Comparison of ENCODE assay signal across 11 cellular contexts in genomic region chr2:206457188-206457634, GRCh38. TPM values are rescaled to one million over a fixed set of nuclear protein-coding genes. Genes with fewer than 3 reads are reported as not detected.
DNase-seq lines count a peak whose midpoint lies in the region; ATAC-seq, FAIRE-seq and TF ChIP-seq lines count a peak whose summit lies in the region.
"Had no signal": no experiment of that assay in that cellular context is flagged by ENCODE, and none has a peak within 500 bp of the region (broad histone marks: within the 10 kb centered on the region; RNA-seq: fewer than 3 reads in every experiment).

No MANE protein-coding gene starts in this region.

- H3K9me3 ChIP-seq in SJCRH30 (replicated peaks): no peaks in the 10 kb centered on the region; the same call in 1 of the 2 replicates
- H3K9me3 ChIP-seq in H9 (ENCODE audit: control insufficient read depth, low read depth, low read length): no peaks in the 10 kb centered on the region
- no peaks in the 10 kb centered on the region for H3K9me3 ChIP-seq in HepG2 (ENCODE audit: low read length)
- no peaks in the 10 kb centered on the region for H3K9me3 ChIP-seq in CD8-positive, alpha-beta memory T cell (ENCODE audit: low read length)
- H3K9me3 ChIP-seq in kidney (ENCODE audit: control insufficient read depth in 1 of 2, low read length in 2 of 2): no peaks in the 10 kb centered on the region

- DNase-seq in GM12891 (ENCODE audit: insufficient read length, low spot score): no peak
- peak; percentile 59 to 93 for DNase-seq in SJCRH30
- no peak for DNase-seq in H9
- no peak for DNase-seq in HepG2 (ENCODE audit: low spot score)
- no peak for DNase-seq in CD8-positive, alpha-beta memory T cell
- no peak for DNase-seq in kidney
- DNase-seq: activated CD8-positive, alpha-beta memory T cell treated with anti-CD3 and anti-CD28 coated beads for 24 hours; cerebellar nuclear complex; retina had no signal

- no peak overlapping the region for H2BK120ac ChIP-seq in H9 (ENCODE audit: low read depth, low read length, poor library complexity, severe bottlenecking)

- H3K79me1 ChIP-seq in H9 (ENCODE audit: insufficient read depth, low read depth, low read length, poor library complexity, severe bottlenecking): no peaks in the 10 kb centered on the region

- POLR2A ChIA-PET in HepG2 (lab: Yijun Ruan, JAX): no interaction called here
- POLR2A ChIA-PET in CD8-positive, alpha-beta memory T cell (lab: Charles Lee): no interaction called here

- no peak overlapping the region for H3T11ph ChIP-seq in H9 (ENCODE audit: low read length)

- H2AK5ac ChIP-seq in H9 (ENCODE audit: insufficient read length, low read length): no peak overlapping the region

- no peak overlapping the region for H3K23ac ChIP-seq in H9 (ENCODE audit: insufficient read length, low read depth, low read length)

- no peak for TF ChIP-seq RAD21 in HepG2 (CRISPR knock-in tag; IDR thresholded peaks at IDR 0.05)

- no peak overlapping the region for H3K9ac ChIP-seq in H9 (ENCODE audit: extremely low read depth, insufficient read length, low read length)
- no peak overlapping the region for H3K9ac ChIP-seq in HepG2 (ENCODE audit: insufficient read depth, low read depth, low read length)
- no peak overlapping the region for H3K9ac ChIP-seq in kidney (ENCODE audit: low read length in 2 of 2)

- H2AFZ ChIP-seq in H9 (ENCODE audit: low read length) (no peak overlapping the region), HepG2 (ENCODE audit: low read length) (no peak overlapping the region)

- ATAC-seq in GM21367 (IDR thresholded peaks at IDR 0.05; ENCODE audit: unreplicated experiment) (peak; percentile 96), HG03135 (IDR thresholded peaks at IDR 0.05; ENCODE audit: unreplicated experiment) (peak; percentile 89), HepG2 (no peak)

- H3K4me3 ChIP-seq in SJCRH30: no peak overlapping the region
- H3K4me3 ChIP-seq in HepG2 (replicated peaks in 1 of 3; ENCODE audit: insufficient read depth in 1 of 3, low read depth in 2 of 3, low read length in 3 of 3): no peak overlapping the region
- no peak overlapping the region for H3K4me3 ChIP-seq in CD8-positive, alpha-beta memory T cell (ENCODE audit: low read length)
- no peak overlapping the region for H3K4me3 ChIP-seq in kidney (ENCODE audit: low read length in 2 of 2)

- H3K27me3 ChIP-seq in SJCRH30 (no peaks in the 10 kb centered on the region), H9 (ENCODE audit: insufficient read depth, low read length) (no peaks in the 10 kb centered on the region), HepG2 (ENCODE audit: control insufficient read depth in 1 of 2, insufficient read depth in 2 of 2, low read length in 2 of 2) (no peaks in the 10 kb centered on the region)
- H3K27me3 ChIP-seq in CD8-positive, alpha-beta memory T cell (ENCODE audit: insufficient read depth, low read length, poor library complexity, severe bottlenecking): no peaks in the 10 kb centered on the region

- no CpG with 5 or more reads among the region's 2 CpGs for WGBS in H9 (ENCODE audit: extremely low coverage, insufficient read length, low lambda C conversion rate)
- 4% methylated on average over 2 of the region's 2 CpGs for WGBS in HepG2 (ENCODE audit: low lambda C conversion rate)

- no peak overlapping the region for H3K18ac ChIP-seq in H9 (ENCODE audit: insufficient read length, low read depth, low read length)

- BruUV-seq in HepG2 (replicated peaks; lab: Mats Ljungman, UMichigan): no TSS peak

- H3K4me1 Mint-ChIP-seq in H9: peaks cover 13 to 19% of the 10 kb centered on the region in 2 experiments
- no peaks in the 10 kb centered on the region for H3K4me1 Mint-ChIP-seq in CD8-positive, alpha-beta memory T cell

- H3K14ac ChIP-seq in H9 (ENCODE audit: insufficient read depth, low read length): no peak overlapping the region

- FAIRE-seq in GM12891 (lab: Jason Lieb, UNC) (peak; percentile 64), HepG2 (lab: Jason Lieb, UNC) (no peak), kidney (lab: Jason Lieb, UNC) (no peak)

- H3K4me1 ChIP-seq in SJCRH30: peaks cover 35% of the 10 kb centered on the region
- H3K4me1 ChIP-seq in H9 (ENCODE audit: insufficient read depth, low read length): 0 out of 2 replicates have a peak, but pooled peaks cover 2% of the 10 kb centered on the region
- H3K4me1 ChIP-seq in HepG2 (ENCODE audit: insufficient read depth, low read length): no peaks in the 10 kb centered on the region
- no peaks in the 10 kb centered on the region for H3K4me1 ChIP-seq in CD8-positive, alpha-beta memory T cell (ENCODE audit: insufficient read depth, low read length)
- H3K4me1 ChIP-seq in kidney (ENCODE audit: control insufficient read depth in 1 of 2, insufficient read depth in 1 of 2, low read depth in 1 of 2, low read length in 2 of 2): no peaks in the 10 kb centered on the region

- H3K27me3 Mint-ChIP-seq in H9 (ENCODE audit: low read depth): no peaks in the 10 kb centered on the region; the same call in 1 of the 2 replicates
- peaks cover 6 to 20% of the 10 kb centered on the region in 2 donors for H3K27me3 Mint-ChIP-seq in CD8-positive, alpha-beta memory T cell

- CTCF ChIA-PET in HepG2 (lab: Yijun Ruan, JAX; ENCODE audit: low intra/inter-chr PET ratio, low total read pairs): no interaction called here
- CTCF ChIA-PET in CD8-positive, alpha-beta memory T cell (lab: Charles Lee): no interaction called here

- no peak overlapping the region for H3K4me2 ChIP-seq in H9 (ENCODE audit: insufficient read depth, insufficient read length, low read length)
- H3K4me2 ChIP-seq in HepG2 (ENCODE audit: low read depth, low read length): no peak overlapping the region

- H3K36me3 Mint-ChIP-seq in H9 (ENCODE audit: insufficient read depth in 1 of 3, low read depth in 3 of 3): peaks cover 16 to 34% (median 30%) of the 10 kb centered on the region in 3 experiments
- no peaks in the 10 kb centered on the region for H3K36me3 Mint-ChIP-seq in CD8-positive, alpha-beta memory T cell

- H3K79me2 ChIP-seq in H9 (ENCODE audit: insufficient read depth, low read length) (no peaks in the 10 kb centered on the region), HepG2 (ENCODE audit: insufficient read depth, low read length) (no peaks in the 10 kb centered on the region)

- H3K9me3 Mint-ChIP-seq in H9: peaks cover 0 to 6% of the 10 kb centered on the region in 2 experiments; a peak in 3 of 5 replicates
- H3K9me3 Mint-ChIP-seq in CD8-positive, alpha-beta memory T cell: peaks cover 0 to 3% (median 0%) of the 10 kb centered on the region in 5 donors

- TF ChIP-seq CTCF in H9 (conservative IDR thresholded peaks at IDR 0.05) (no peak), HepG2 (CRISPR knock-in tag; IDR thresholded peaks at IDR 0.05) (no peak), kidney (IDR thresholded peaks at IDR 0.05; ENCODE audit: borderline replicate concordance, extremely low read depth, insufficient read depth) (no peak)

- intact Hi-C loops in HepG2 (cut with micrococcal nuclease; ENCODE audit: unreplicated experiment) (no loop called here), kidney (cut with DNase I) (no loop called here)

- H3K4ac ChIP-seq in H9 (ENCODE audit: low read depth, low read length): no peak overlapping the region

- no peaks in the 10 kb centered on the region for H3K23me2 ChIP-seq in H9 (ENCODE audit: insufficient read length, low read depth, low read length, poor library complexity, severe bottlenecking)

- H4K20me1 ChIP-seq in H9 (ENCODE audit: control insufficient read depth, insufficient read depth, insufficient read length) (no peaks in the 10 kb centered on the region), HepG2 (ENCODE audit: insufficient read depth, low read length) (no peaks in the 10 kb centered on the region)

- H2BK12ac ChIP-seq in H9 (ENCODE audit: insufficient read length, low read depth, low read length): no peak overlapping the region

- TF ChIP-seq EP300 in HepG2 (IDR thresholded peaks at IDR 0.05; ENCODE audit: low read depth in 2 of 2, low read length in 2 of 2) (no peak), HepG2 (CRISPR knock-in tag; IDR thresholded peaks at IDR 0.05; ENCODE audit: borderline replicate concordance) (no peak)

- peaks cover 13% of the 10 kb centered on the region for H3K36me3 ChIP-seq in SJCRH30
- H3K36me3 ChIP-seq in HepG2 (replicated peaks in 1 of 2; ENCODE audit: control insufficient read depth in 1 of 2, insufficient read depth in 2 of 2, low read length in 2 of 2): no peaks in the 10 kb centered on the region
- no peaks in the 10 kb centered on the region for H3K36me3 ChIP-seq in CD8-positive, alpha-beta memory T cell (ENCODE audit: insufficient read depth, low read length)
- no peaks in the 10 kb centered on the region for H3K36me3 ChIP-seq in kidney (ENCODE audit: control insufficient read depth in 1 of 2, insufficient read depth in 2 of 2, low read length in 2 of 2)

- H3K27ac ChIP-seq in SJCRH30 (peak overlapping the region; percentile 88), H9 (ENCODE audit: insufficient read length, low read depth, low read length) (no peak overlapping the region), HepG2 (ENCODE audit: extremely low read length, insufficient read depth, low read length) (no peak overlapping the region), kidney (ENCODE audit: low read depth in 2 of 2, low read length in 2 of 2) (no peak overlapping the region)
- no peak overlapping the region for H3K27ac ChIP-seq in CD8-positive, alpha-beta memory T cell (ENCODE audit: low read depth, low read length)

- H3K27ac Mint-ChIP-seq in H9: no peak overlapping the region
- no peak overlapping the region for H3K27ac Mint-ChIP-seq in CD8-positive, alpha-beta memory T cell

- H4K91ac ChIP-seq in H9 (ENCODE audit: insufficient read length, low read depth, low read length): no peak overlapping the region

- H2BK5ac ChIP-seq in H9 (ENCODE audit: insufficient read length, low read length): no peak overlapping the region

- no peak overlapping the region for H3K4me3 Mint-ChIP-seq in H9
- H3K4me3 Mint-ChIP-seq in CD8-positive, alpha-beta memory T cell: no peak overlapping the region

- TF ChIP-seq POLR2A in GM12891 (IDR thresholded peaks at IDR 0.05; ENCODE audit: low read depth, low read length) (no peak), HepG2 (IDR thresholded peaks at IDR 0.05; ENCODE audit: insufficient read depth in 1 of 2, low read depth in 2 of 2, low read length in 2 of 2) (no peak)

- H3K56ac ChIP-seq in H9 (ENCODE audit: insufficient read length, low read depth, low read length): no peak overlapping the region

- no peak overlapping the region for H2BK15ac ChIP-seq in H9 (ENCODE audit: low read depth, low read length)

- in situ Hi-C loops in HepG2 (cut with HindIII; ENCODE audit: extremely low pct_ligation_motif_present, low pct_unique_long_range_greater_than_20kb): no loop called here

- no peak overlapping the region for H2BK20ac ChIP-seq in H9 (ENCODE audit: low read depth, low read length, poor library complexity, severe bottlenecking)

- H4K8ac ChIP-seq in H9 (replicated peaks; ENCODE audit: insufficient read length, low read depth, low read length): no peak overlapping the region

- H4K5ac ChIP-seq in H9 (ENCODE audit: insufficient read length, low read depth, low read length): no peak overlapping the region

RNA-seq across cellular contexts. Expression of gene ADAM23, which starts 13.9 kb away (rescaled TPM):
- 4.7 TPM for polyA plus RNA-seq in GM12891 (2012; ENCODE audit: low read depth, missing spikeins)
- total RNA-seq in SJCRH30 (2014; rRNA removed; shearing (Covaris generic)): 23.5 and 25.0 TPM in 2 replicates
- total RNA-seq in H9 (2021) (21.4 and 24.2 TPM in 2 replicates), HepG2 (2016; rRNA removed; fragmentation: Illumina TruSeq; extraction: Trizol) (0.04 TPM in 1 of 2 replicates, not detected in the other), kidney (1.0 TPM)
- total RNA-seq in HepG2 (2016; cell fraction: cytosol; rRNA removed; fragmentation: Illumina TruSeq; extraction: Trizol; ENCODE audit: low read depth): not detected in 2 replicates
- not detected in 2 replicates for total RNA-seq in HepG2 (2016; cell fraction: insoluble cytoplasmic fraction; rRNA removed; fragmentation: Illumina TruSeq; extraction: Trizol)
- 0.03 TPM in 1 of 2 replicates, not detected in the other for total RNA-seq in HepG2 (2016; cell fraction: membrane; rRNA removed; fragmentation: Illumina TruSeq; extraction: Trizol)
- not detected in 2 replicates for total RNA-seq in HepG2 (2016; cell fraction: nucleus; rRNA removed; fragmentation: Illumina TruSeq; extraction: Trizol)
- polyA plus RNA-seq in HepG2 (2011; rRNA removed) (not detected in 2 replicates), kidney (ENCODE audit: insufficient read depth, low read depth, low replicate concordance) (2.5 TPM)
- polyA plus RNA-seq in HepG2 (2011; cell fraction: cytosol; rRNA removed): 0.01 and 0.03 TPM in 2 replicates
- polyA plus RNA-seq in HepG2 (2011; cell fraction: nucleus; rRNA removed): 0.02 and 0.06 TPM in 2 replicates
- polyA plus RNA-seq in HepG2 (2012): not detected in 2 replicates
- not detected in 2 replicates for polyA plus RNA-seq in HepG2 (2016; cell fraction: cytosol; fragmentation: Illumina TruSeq; extraction: Trizol; ENCODE audit: low read depth)
- not detected in 2 replicates for polyA plus RNA-seq in HepG2 (2016; cell fraction: insoluble cytoplasmic fraction; fragmentation: Illumina TruSeq; extraction: Trizol; ENCODE audit: low read depth)
- not detected in 2 replicates for polyA plus RNA-seq in HepG2 (2016; cell fraction: membrane; fragmentation: Illumina TruSeq; extraction: Trizol; ENCODE audit: low read depth)
- 0.07 TPM in 1 of 2 replicates, not detected in the other for polyA plus RNA-seq in HepG2 (2016; cell fraction: nucleus; fragmentation: Illumina TruSeq; extraction: Trizol; ENCODE audit: insufficient read depth, low read depth)
- polyA minus RNA-seq in HepG2 (2011; rRNA and poly(A)+ RNA removed; ENCODE audit: low replicate concordance): 0.12 TPM in 1 of 2 replicates, not detected in the other
- polyA minus RNA-seq in HepG2 (2011; cell fraction: cytosol; rRNA and poly(A)+ RNA removed): not detected in 2 replicates
- polyA minus RNA-seq in HepG2 (2011; cell fraction: nucleus; rRNA and poly(A)+ RNA removed): 0.12 TPM in 1 of 2 replicates, not detected in the other
- under 1 TPM; 0.55 to 0.98 TPM for total RNA-seq in CD8-positive, alpha-beta memory T cell
- polyA plus RNA-seq in CD8-positive, alpha-beta memory T cell: not detected

Comparison
In these comparisons a context has a peak if more than half of its experiments do, and no peak if none do; other contexts are left out.
1. DNase-seq: peak in SJCRH30 (2 of 2); none in GM12891 (single experiment), H9 (single experiment), HepG2 (single experiment), CD8-positive, alpha-beta memory T cell (0 of 5) and kidney (single experiment).
2. RNA of gene ADAM23, which starts 13.9 kb away (total RNA-seq): 23.5 to 25.0 TPM in SJCRH30 and 21.4 to 24.2 TPM in H9; 1.0 TPM in kidney (single experiment), 0.55 to 0.98 TPM in CD8-positive, alpha-beta memory T cell and 0.03 to 0.04 TPM in HepG2; every median in the first group is over 10 times any median in the second.